Comparison of ENCODE assay signal across 8 cellular contexts in genomic region chr2:56749152-56749752, GRCh38.
DNase-seq lines count a peak whose midpoint lies in the region; ATAC-seq, FAIRE-seq and TF ChIP-seq lines count a peak whose summit lies in the region.
"Had no signal": no experiment of that assay in that cellular context is flagged by ENCODE, and none has a peak within 500 bp of the region (broad histone marks: within the 10 kb centered on the region; RNA-seq: fewer than 3 reads in every experiment).

No MANE protein-coding gene starts in this region.

- H3K27me3 ChIP-seq in NT2/D1 (ENCODE audit: insufficient read depth, insufficient read length) = no peaks in the 10 kb centered on the region
- peaks cover 0 to 1% of the 10 kb centered on the region in 2 donors for H3K27me3 ChIP-seq in small intestine (ENCODE audit: control insufficient read depth in 2 of 2, insufficient read depth in 2 of 2, low read length in 2 of 2)

- peak; percentile 30 for TF ChIP-seq CTCF in GM12865 (IDR thresholded peaks at IDR 0.05; ENCODE audit: insufficient read depth, low read depth, low read length, missing control alignments)

- H3K4me3 ChIP-seq in GM12865 (ENCODE audit: low read depth, low read length) = no peak overlapping the region
- no peak overlapping the region for H3K4me3 ChIP-seq in NT2/D1 (ENCODE audit: insufficient read length, low read depth)
- H3K4me3 ChIP-seq in small intestine (ENCODE audit: low read depth in 1 of 2, low read length in 2 of 2) = no peak overlapping the region

- no peaks in the 10 kb centered on the region for H3K4me1 ChIP-seq in NT2/D1 (ENCODE audit: insufficient read depth, insufficient read length)
- H3K4me1 ChIP-seq in small intestine (ENCODE audit: control insufficient read depth in 2 of 2, insufficient read depth in 1 of 2, low read depth in 1 of 2, low read length in 1 of 2) = no peaks in the 10 kb centered on the region

- no peak overlapping the region for H3K9ac ChIP-seq in NT2/D1 (ENCODE audit: insufficient read length, low read depth)

- no peaks in the 10 kb centered on the region for H3K36me3 ChIP-seq in NT2/D1 (ENCODE audit: insufficient read depth, insufficient read length, low read length)
- no peaks in the 10 kb centered on the region for H3K36me3 ChIP-seq in small intestine (ENCODE audit: control insufficient read depth in 2 of 2, insufficient read depth in 2 of 2, low read length in 2 of 2)

- no peak for FAIRE-seq in small intestine (lab: Jason Lieb, UNC)
- FAIRE-seq: TTC549 had no signal

- ATAC-seq in HG02938 (IDR thresholded peaks at IDR 0.05; ENCODE audit: unreplicated experiment) = peak; percentile 58
- no peak for ATAC-seq in HG03280 (IDR thresholded peaks at IDR 0.05; ENCODE audit: unreplicated experiment)

- no peak overlapping the region for H3K27ac ChIP-seq in small intestine (ENCODE audit: low read depth in 1 of 2, low read length in 1 of 2)

- H3K9me3 ChIP-seq in NT2/D1 (ENCODE audit: insufficient read depth, low read length) (no peaks in the 10 kb centered on the region), small intestine (ENCODE audit: control insufficient read depth, low read depth) (no peaks in the 10 kb centered on the region)

- DNase-seq in GM12865 (ENCODE audit: low read depth) = peak; percentile 20
- peak; percentile 6 for DNase-seq in NT2/D1 (ENCODE audit: low read depth, low spot score)
- DNase-seq in fibroblast of peridontal ligament (ENCODE audit: extremely low read depth) = peak; percentile 68
- peak; percentile 40 for DNase-seq in small intestine
- DNase-seq in GDM1 (lab: John Stamatoyannopoulos, UW) = no peak

- 21 to 27% (median 25%) methylated on average over 2 of the region's 2 CpGs for WGBS in small intestine, 3 donors
